ENCODE assay signal across 1 cellular context in genomic region chr11:133157180-133157579, GRCh38.
TF ChIP-seq lines count a peak whose summit lies in the region.

No MANE protein-coding gene starts in this region.

TF ChIP-seq in H1, 55 proteins besides CTCF, POLR2A, EP300 and RAD21 (continued from another document):
- TF ChIP-seq, protein P1, sequence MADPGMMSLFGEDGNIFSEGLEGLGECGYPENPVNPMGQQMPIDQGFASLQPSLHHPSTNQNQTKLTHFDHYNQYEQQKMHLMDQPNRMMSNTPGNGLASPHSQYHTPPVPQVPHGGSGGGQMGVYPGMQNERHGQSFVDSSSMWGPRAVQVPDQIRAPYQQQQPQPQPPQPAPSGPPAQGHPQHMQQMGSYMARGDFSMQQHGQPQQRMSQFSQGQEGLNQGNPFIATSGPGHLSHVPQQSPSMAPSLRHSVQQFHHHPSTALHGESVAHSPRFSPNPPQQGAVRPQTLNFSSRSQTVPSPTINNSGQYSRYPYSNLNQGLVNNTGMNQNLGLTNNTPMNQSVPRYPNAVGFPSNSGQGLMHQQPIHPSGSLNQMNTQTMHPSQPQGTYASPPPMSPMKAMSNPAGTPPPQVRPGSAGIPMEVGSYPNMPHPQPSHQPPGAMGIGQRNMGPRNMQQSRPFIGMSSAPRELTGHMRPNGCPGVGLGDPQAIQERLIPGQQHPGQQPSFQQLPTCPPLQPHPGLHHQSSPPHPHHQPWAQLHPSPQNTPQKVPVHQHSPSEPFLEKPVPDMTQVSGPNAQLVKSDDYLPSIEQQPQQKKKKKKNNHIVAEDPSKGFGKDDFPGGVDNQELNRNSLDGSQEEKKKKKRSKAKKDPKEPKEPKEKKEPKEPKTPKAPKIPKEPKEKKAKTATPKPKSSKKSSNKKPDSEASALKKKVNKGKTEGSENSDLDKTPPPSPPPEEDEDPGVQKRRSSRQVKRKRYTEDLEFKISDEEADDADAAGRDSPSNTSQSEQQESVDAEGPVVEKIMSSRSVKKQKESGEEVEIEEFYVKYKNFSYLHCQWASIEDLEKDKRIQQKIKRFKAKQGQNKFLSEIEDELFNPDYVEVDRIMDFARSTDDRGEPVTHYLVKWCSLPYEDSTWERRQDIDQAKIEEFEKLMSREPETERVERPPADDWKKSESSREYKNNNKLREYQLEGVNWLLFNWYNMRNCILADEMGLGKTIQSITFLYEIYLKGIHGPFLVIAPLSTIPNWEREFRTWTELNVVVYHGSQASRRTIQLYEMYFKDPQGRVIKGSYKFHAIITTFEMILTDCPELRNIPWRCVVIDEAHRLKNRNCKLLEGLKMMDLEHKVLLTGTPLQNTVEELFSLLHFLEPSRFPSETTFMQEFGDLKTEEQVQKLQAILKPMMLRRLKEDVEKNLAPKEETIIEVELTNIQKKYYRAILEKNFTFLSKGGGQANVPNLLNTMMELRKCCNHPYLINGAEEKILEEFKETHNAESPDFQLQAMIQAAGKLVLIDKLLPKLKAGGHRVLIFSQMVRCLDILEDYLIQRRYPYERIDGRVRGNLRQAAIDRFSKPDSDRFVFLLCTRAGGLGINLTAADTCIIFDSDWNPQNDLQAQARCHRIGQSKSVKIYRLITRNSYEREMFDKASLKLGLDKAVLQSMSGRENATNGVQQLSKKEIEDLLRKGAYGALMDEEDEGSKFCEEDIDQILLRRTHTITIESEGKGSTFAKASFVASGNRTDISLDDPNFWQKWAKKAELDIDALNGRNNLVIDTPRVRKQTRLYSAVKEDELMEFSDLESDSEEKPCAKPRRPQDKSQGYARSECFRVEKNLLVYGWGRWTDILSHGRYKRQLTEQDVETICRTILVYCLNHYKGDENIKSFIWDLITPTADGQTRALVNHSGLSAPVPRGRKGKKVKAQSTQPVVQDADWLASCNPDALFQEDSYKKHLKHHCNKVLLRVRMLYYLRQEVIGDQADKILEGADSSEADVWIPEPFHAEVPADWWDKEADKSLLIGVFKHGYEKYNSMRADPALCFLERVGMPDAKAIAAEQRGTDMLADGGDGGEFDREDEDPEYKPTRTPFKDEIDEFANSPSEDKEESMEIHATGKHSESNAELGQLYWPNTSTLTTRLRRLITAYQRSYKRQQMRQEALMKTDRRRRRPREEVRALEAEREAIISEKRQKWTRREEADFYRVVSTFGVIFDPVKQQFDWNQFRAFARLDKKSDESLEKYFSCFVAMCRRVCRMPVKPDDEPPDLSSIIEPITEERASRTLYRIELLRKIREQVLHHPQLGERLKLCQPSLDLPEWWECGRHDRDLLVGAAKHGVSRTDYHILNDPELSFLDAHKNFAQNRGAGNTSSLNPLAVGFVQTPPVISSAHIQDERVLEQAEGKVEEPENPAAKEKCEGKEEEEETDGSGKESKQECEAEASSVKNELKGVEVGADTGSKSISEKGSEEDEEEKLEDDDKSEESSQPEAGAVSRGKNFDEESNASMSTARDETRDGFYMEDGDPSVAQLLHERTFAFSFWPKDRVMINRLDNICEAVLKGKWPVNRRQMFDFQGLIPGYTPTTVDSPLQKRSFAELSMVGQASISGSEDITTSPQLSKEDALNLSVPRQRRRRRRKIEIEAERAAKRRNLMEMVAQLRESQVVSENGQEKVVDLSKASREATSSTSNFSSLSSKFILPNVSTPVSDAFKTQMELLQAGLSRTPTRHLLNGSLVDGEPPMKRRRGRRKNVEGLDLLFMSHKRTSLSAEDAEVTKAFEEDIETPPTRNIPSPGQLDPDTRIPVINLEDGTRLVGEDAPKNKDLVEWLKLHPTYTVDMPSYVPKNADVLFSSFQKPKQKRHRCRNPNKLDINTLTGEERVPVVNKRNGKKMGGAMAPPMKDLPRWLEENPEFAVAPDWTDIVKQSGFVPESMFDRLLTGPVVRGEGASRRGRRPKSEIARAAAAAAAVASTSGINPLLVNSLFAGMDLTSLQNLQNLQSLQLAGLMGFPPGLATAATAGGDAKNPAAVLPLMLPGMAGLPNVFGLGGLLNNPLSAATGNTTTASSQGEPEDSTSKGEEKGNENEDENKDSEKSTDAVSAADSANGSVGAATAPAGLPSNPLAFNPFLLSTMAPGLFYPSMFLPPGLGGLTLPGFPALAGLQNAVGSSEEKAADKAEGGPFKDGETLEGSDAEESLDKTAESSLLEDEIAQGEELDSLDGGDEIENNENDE (IDR thresholded peaks at IDR 0.05; ENCODE audit: insufficient replicate concordance, low read length): no peak
- TF ChIP-seq PHF8 (conservative IDR thresholded peaks at IDR 0.05; ENCODE audit: low read depth, low read length) (no peak), POLR2AphosphoS5 (IDR thresholded peaks at IDR 0.05; ENCODE audit: low read depth, low read length) (no peak), JUND (IDR thresholded peaks at IDR 0.05; ENCODE audit: low read length) (no peak), JUN (IDR thresholded peaks at IDR 0.05; ENCODE audit: low read depth, low read length) (no peak), ATF2 (IDR thresholded peaks at IDR 0.05; ENCODE audit: low read length) (no peak)
TF ChIP-seq in H1: peak in this region for 0.
